Comparison of ENCODE assay signal across 3 cellular contexts in the genomic region with DNA sequence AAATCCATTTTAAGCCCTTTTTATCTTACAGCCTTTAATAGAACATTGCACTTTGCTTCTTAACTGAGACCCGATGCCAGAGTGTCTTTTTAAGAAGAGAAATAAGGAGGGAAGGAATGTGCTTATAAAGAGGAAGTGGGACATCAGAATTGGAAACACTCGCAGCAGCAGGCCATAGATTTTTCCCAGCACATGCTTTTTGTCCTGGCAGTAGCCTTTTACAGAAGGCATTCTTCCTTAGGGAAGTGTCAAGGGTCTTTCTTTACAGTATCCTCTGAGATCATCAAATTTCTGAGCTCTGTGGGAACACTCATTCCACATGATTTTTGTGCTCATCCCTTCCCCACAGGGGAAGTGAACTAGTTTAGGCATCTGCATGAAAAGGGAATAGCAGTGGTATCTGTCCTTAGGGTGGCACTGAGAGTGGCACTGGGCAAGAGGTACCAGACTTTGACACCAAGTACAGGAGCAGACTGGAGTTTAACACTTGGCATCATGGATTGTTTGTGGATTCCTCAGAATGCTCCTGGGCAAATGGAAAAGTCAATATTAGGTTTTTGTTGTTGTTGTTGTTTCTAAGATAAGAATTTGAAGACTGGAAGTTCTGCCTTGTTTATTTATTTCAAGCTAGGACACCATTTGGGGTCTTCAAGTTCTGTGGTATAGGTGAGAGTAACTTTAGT.
TF ChIP-seq lines count a peak whose summit lies in the region.

No MANE protein-coding gene starts in this region.

TF ChIP-seq in SK-N-SH, 30 proteins besides CTCF, POLR2A, EP300 and RAD21:
- TF ChIP-seq MXI1 (IDR thresholded peaks at IDR 0.05; ENCODE audit: low read depth, low read length), result peak; percentile 29; the same call in 1 of the 2 replicates
- TF ChIP-seq, protein P1, sequence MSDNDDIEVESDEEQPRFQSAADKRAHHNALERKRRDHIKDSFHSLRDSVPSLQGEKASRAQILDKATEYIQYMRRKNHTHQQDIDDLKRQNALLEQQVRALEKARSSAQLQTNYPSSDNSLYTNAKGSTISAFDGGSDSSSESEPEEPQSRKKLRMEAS (IDR thresholded peaks at IDR 0.05; ENCODE audit: low read depth), result 0 out of 2 replicates have a peak, but pooled peaks have one; percentile 29
- TF ChIP-seq ELF1 (IDR thresholded peaks at IDR 0.05), result no peak

TF ChIP-seq in SK-N-SH treated with all-trans-retinoic acid at 6 μM for 48 hours, 23 proteins besides CTCF, POLR2A, EP300 and RAD21:
- TF ChIP-seq ZNF8 (CRISPR knock-in tag; IDR thresholded peaks at IDR 0.05) (no peak), ISL1 (CRISPR knock-in tag; IDR thresholded peaks at IDR 0.05) (no peak)

TF ChIP-seq in GM12878, 131 proteins besides CTCF, POLR2A, EP300 and RAD21 (continued from another document):
- peak; percentile 40; the same call in 1 of the 2 replicates for TF ChIP-seq SPI1 (IDR thresholded peaks at IDR 0.05; ENCODE audit: borderline replicate concordance, insufficient read depth, low read depth, low read length)
